Comparison of ENCODE assay signal across 8 cellular contexts in genomic region chr12:54560374-54560858, GRCh38. TPM values are rescaled to one million over a fixed set of nuclear protein-coding genes. Genes with fewer than 3 reads are reported as not detected.
DNase-seq lines count a peak whose midpoint lies in the region; ATAC-seq and TF ChIP-seq lines count a peak whose summit lies in the region.

No MANE protein-coding gene starts in this region.

- WGBS in gastroesophageal sphincter (ENCODE audit: low coverage in 1 of 2), 2 donors = 12 to 44% methylated on average over 4 to 11 of the region's 14 CpGs

- H3K27me3 ChIP-seq in Peyer's patch (no peaks in the 10 kb centered on the region), gastroesophageal sphincter (no peaks in the 10 kb centered on the region), neutrophil (no peaks in the 10 kb centered on the region), subcutaneous abdominal adipose tissue (ENCODE audit: control insufficient read depth in 5 of 5, insufficient read depth in 4 of 5, low read length in 5 of 5) (peaks cover 0 to 2% (median 0%) of the 10 kb centered on the region in 5 donors)

- ATAC-seq in GM19023 (IDR thresholded peaks at IDR 0.05; ENCODE audit: unreplicated experiment) (peak; percentile 100), HG03175 (IDR thresholded peaks at IDR 0.05; ENCODE audit: unreplicated experiment) (peak; percentile 100), gastroesophageal sphincter (peak; percentile 94)

- TF ChIP-seq CTCF in Peyer's patch (IDR thresholded peaks at IDR 0.05) (no peak), gastroesophageal sphincter (IDR thresholded peaks at IDR 0.05) (no peak), neutrophil (IDR thresholded peaks at IDR 0.05) (peak; percentile 19)

- H3K4me1 ChIP-seq in Peyer's patch (peaks cover 0 to 7% (median 0%) of the 10 kb centered on the region in 4 donors), gastroesophageal sphincter (peaks cover 0 to 55% (median 0%) of the 10 kb centered on the region in 3 donors), neutrophil (ENCODE audit: control insufficient read depth in 1 of 2, insufficient read depth in 1 of 2, low read depth in 1 of 2, low read length in 1 of 2) (peaks cover 27 to 41% of the 10 kb centered on the region in 2 experiments), subcutaneous abdominal adipose tissue (ENCODE audit: control insufficient read depth in 5 of 5, insufficient read depth in 5 of 5, low read length in 5 of 5) (peaks cover 2 to 36% (median 27%) of the 10 kb centered on the region in 5 donors)

- H3K27ac ChIP-seq in Peyer's patch (peak overlapping the region; percentile 51 to 78 (median 68)), gastroesophageal sphincter (peak overlapping the region; percentile 32 to 81 (median 60)), neutrophil (peak overlapping the region; percentile 78), subcutaneous abdominal adipose tissue (ENCODE audit: low read depth, low read length) (peak overlapping the region; percentile 92)

- H3K36me3 ChIP-seq in Peyer's patch (no peaks in the 10 kb centered on the region), gastroesophageal sphincter (no peaks in the 10 kb centered on the region), neutrophil (peaks cover 4% of the 10 kb centered on the region), subcutaneous abdominal adipose tissue (ENCODE audit: control insufficient read depth in 5 of 5, insufficient read depth in 5 of 5, low read length in 5 of 5) (no peaks in the 10 kb centered on the region)

- H3K4me3 ChIP-seq in Peyer's patch (peak overlapping the region; percentile 35 to 40 (median 38)), gastroesophageal sphincter (peak overlapping the region; percentile 25 to 52), neutrophil (ENCODE audit: low read depth in 1 of 2, low read length in 1 of 2) (peak overlapping the region; percentile 55 to 62), subcutaneous abdominal adipose tissue (ENCODE audit: low read depth in 1 of 5, low read length in 5 of 5) (peak overlapping the region; percentile 55 to 75 (median 66))

- no peak for TF ChIP-seq EP300 in gastroesophageal sphincter (IDR thresholded peaks at IDR 0.05)

- peak overlapping the region; percentile 26 to 87 (median 62) for H3K9ac ChIP-seq in subcutaneous abdominal adipose tissue (ENCODE audit: low read length in 5 of 5)

- DNase-seq in AG08395 (ENCODE audit: low spot score) (peak; percentile 92), Peyer's patch (peak; percentile 80 to 95 (median 95))
- DNase-seq in activated naive CD4-positive, alpha-beta T cell (lab: John Stamatoyannopoulos, UW) = peak; percentile 47 to 78 (median 61)

- peak in 1 of 2 donors; percentile 22 for TF ChIP-seq POLR2A in Peyer's patch (IDR thresholded peaks at IDR 0.05)
- TF ChIP-seq POLR2A in gastroesophageal sphincter (IDR thresholded peaks at IDR 0.05) = peak; percentile 40 to 42

- H3K9me3 ChIP-seq in Peyer's patch (no peaks in the 10 kb centered on the region), gastroesophageal sphincter (no peaks in the 10 kb centered on the region), neutrophil (no peaks in the 10 kb centered on the region), subcutaneous abdominal adipose tissue (ENCODE audit: control insufficient read depth in 5 of 5, low read length in 5 of 5) (no peaks in the 10 kb centered on the region)

RNA-seq across cellular contexts. Expression of gene PDE1B, which starts 11.0 kb away (rescaled TPM):
- total RNA-seq in Peyer's patch (1 to 10 TPM in 3 of 4 donors, under 1 TPM in 1; 0.88 to 9.1 (median 2.9) TPM), gastroesophageal sphincter (10 to 100 TPM in 2 of 4 donors, 1 to 10 TPM in 2; 6.3 to 25.4 (median 11.7) TPM)

RNA-seq across cellular contexts. Expression of gene PPP1R1A, which starts 28.0 kb away (rescaled TPM):
- total RNA-seq in Peyer's patch (1 to 10 TPM; 1.1 to 4.1 (median 1.8) TPM), gastroesophageal sphincter (10 to 100 TPM in 2 of 4 donors, 1 to 10 TPM in 2; 2.5 to 27.9 (median 18.0) TPM)

Comparison
In these comparisons a context has a peak if more than half of its experiments do, and no peak if none do; other contexts are left out.
1. Peak in every context shown above with its lines: DNase-seq, ATAC-seq, H3K4me3 ChIP-seq and H3K27ac ChIP-seq.